Comparison of ENCODE assay signal across 21 cellular contexts in genomic region chr10:49185213-49185612, GRCh38. TPM values are rescaled to one million over a fixed set of nuclear protein-coding genes. Genes with fewer than 3 reads are reported as not detected.
DNase-seq lines count a peak whose midpoint lies in the region; ATAC-seq and TF ChIP-seq lines count a peak whose summit lies in the region.
"Had no signal": no experiment of that assay in that cellular context is flagged by ENCODE, and none has a peak within 500 bp of the region (broad histone marks: within the 10 kb centered on the region; RNA-seq: fewer than 3 reads in every experiment).

No MANE protein-coding gene starts in this region.

- no peak for TF ChIP-seq CTCF in heart left ventricle (IDR thresholded peaks at IDR 0.05)
- no peak for TF ChIP-seq CTCF in type B pancreatic cell (conservative IDR thresholded peaks at IDR 0.05)

- peak overlapping the region; percentile 82 for H3K4me3 Mint-ChIP-seq in T-helper 17 cell
- H3K4me3 Mint-ChIP-seq in type B pancreatic cell, result no peak overlapping the region
- H3K4me3 Mint-ChIP-seq: brain, neural progenitor cell had no signal

- H3K4me1 ChIP-seq in heart left ventricle, result peaks cover 0 to 93% (median 48%) of the 10 kb centered on the region in 12 donors
- H3K4me1 ChIP-seq in effector memory CD4-positive, alpha-beta T cell (ENCODE audit: control insufficient read depth, insufficient read depth, low read length, poor library complexity, severe bottlenecking), result peaks cover 26% of the 10 kb centered on the region
- H3K4me1 ChIP-seq: Caco-2 had no signal

- H3K36me3 ChIP-seq in heart left ventricle, result no peaks in the 10 kb centered on the region
- no peaks in the 10 kb centered on the region for H3K36me3 ChIP-seq in effector memory CD4-positive, alpha-beta T cell (ENCODE audit: control insufficient read depth, insufficient read depth, low read length)
- H3K36me3 ChIP-seq: neural progenitor cell, upper lobe of left lung had no signal

- H3K27ac Mint-ChIP-seq in T-helper 17 cell (peak overlapping the region; percentile 97), type B pancreatic cell (no peak overlapping the region)
- H3K27ac Mint-ChIP-seq: brain, neural progenitor cell had no signal

- peak overlapping the region in 7 of 12 donors; percentile 10 to 35 (median 20) for H3K4me3 ChIP-seq in heart left ventricle
- H3K4me3 ChIP-seq in effector memory CD4-positive, alpha-beta T cell (ENCODE audit: insufficient read depth, low read depth, low read length, poor library complexity, severe bottlenecking), result no peak overlapping the region
- H3K4me3 ChIP-seq: neural progenitor cell, psoas muscle, SK-N-MC, upper lobe of left lung had no signal

- no peaks in the 10 kb centered on the region for H3K27me3 ChIP-seq in heart left ventricle
- H3K27me3 ChIP-seq in effector memory CD4-positive, alpha-beta T cell (replicated peaks; ENCODE audit: control insufficient read depth, insufficient read depth, low read length, poor library complexity, severe bottlenecking), result no peaks in the 10 kb centered on the region
- H3K27me3 ChIP-seq: neural progenitor cell, upper lobe of left lung had no signal

- WGBS in heart left ventricle, 4 donors, result 81 to 87% (median 84%) methylated on average over 3 of the region's 3 CpGs

- no peaks in the 10 kb centered on the region for H3K9me3 ChIP-seq in heart left ventricle
- H3K9me3 ChIP-seq in T-helper 17 cell (ENCODE audit: control insufficient read depth, low read length, poor library complexity, severe bottlenecking), result no peaks in the 10 kb centered on the region
- H3K9me3 ChIP-seq in effector memory CD4-positive, alpha-beta T cell (ENCODE audit: control insufficient read depth, low read length), result no peaks in the 10 kb centered on the region
- H3K9me3 ChIP-seq: Caco-2, psoas muscle, upper lobe of left lung had no signal

- H3K27ac ChIP-seq in heart left ventricle, result peak overlapping the region in 4 of 12 donors; percentile 4 to 70 (median 31)
- H3K27ac ChIP-seq in effector memory CD4-positive, alpha-beta T cell (ENCODE audit: insufficient read depth, low read length, poor library complexity, severe bottlenecking), result peak overlapping the region; percentile 47
- H3K27ac ChIP-seq: neural progenitor cell, psoas muscle, SK-N-MC had no signal

- no peak for TF ChIP-seq POLR2A in heart left ventricle (IDR thresholded peaks at IDR 0.05)

- H3K27me3 Mint-ChIP-seq in T-helper 17 cell (no peaks in the 10 kb centered on the region), type B pancreatic cell (peaks cover 3% of the 10 kb centered on the region)
- H3K27me3 Mint-ChIP-seq: brain had no signal

- ATAC-seq in heart left ventricle, result no peak
- ATAC-seq in left cardiac atrium, result no peak
- ATAC-seq in T-helper 17 cell, result no peak
- ATAC-seq in HG03159 (IDR thresholded peaks at IDR 0.05; ENCODE audit: unreplicated experiment), result no peak
- no peak for ATAC-seq in HG03457 (IDR thresholded peaks at IDR 0.05; ENCODE audit: unreplicated experiment)
- ATAC-seq: left lobe of liver, psoas muscle had no signal

- H3K36me3 Mint-ChIP-seq in T-helper 17 cell (ENCODE audit: low read depth) (peaks cover 4% of the 10 kb centered on the region), type B pancreatic cell (no peaks in the 10 kb centered on the region)
- H3K36me3 Mint-ChIP-seq: brain, neural progenitor cell had no signal

- intact Hi-C loops in heart left ventricle (cut with DNase I), result loop anchor here in 4 of 10 donors (5.0 to 10.0 kb wide), 3 partner anchors 60 to 112 kb away; partner anchors contain the start of gene C10orf71 (in 2 of the 4)
- intact Hi-C loops in left cardiac atrium (cut with DNase I), result no loop called here

- DNase-seq in heart left ventricle (no peak), left cardiac atrium (no peak), T-helper 17 cell (no peak), type B pancreatic cell (ENCODE audit: extremely low spot score, unreplicated experiment) (peak; percentile 25)
- no peak for DNase-seq in effector memory CD4-positive, alpha-beta T cell
- DNase-seq: Caco-2, EL, HCEC 1CT, NCI-H1105 treated with DMSO at 0.1 percent for 48 hours, NCI-H526, psoas muscle, small intestine, upper lobe of left lung had no signal

- H3K9me3 Mint-ChIP-seq in type B pancreatic cell, result no peaks in the 10 kb centered on the region
- H3K9me3 Mint-ChIP-seq: brain, neural progenitor cell had no signal

- H3K4me1 Mint-ChIP-seq in T-helper 17 cell, result peaks cover 67% of the 10 kb centered on the region
- no peaks in the 10 kb centered on the region for H3K4me1 Mint-ChIP-seq in type B pancreatic cell (ENCODE audit: unreplicated experiment)

RNA-seq across cellular contexts. Expression of gene TMEM273, which starts 3.0 kb away (rescaled TPM):
- total RNA-seq in heart left ventricle, result 10 to 100 TPM in 8 of 9 donors, 1 to 10 TPM in 1; 7.9 to 38.7 (median 16.5) TPM
- 10 to 100 TPM; 17.2 to 19.5 TPM for polyA plus RNA-seq in heart left ventricle
- total RNA-seq in left cardiac atrium, result 10 to 100 TPM; 14.6 to 29.5 TPM
- 10 to 100 TPM; 11.3 to 39.6 TPM for total RNA-seq in T-helper 17 cell
- not detected in 2 replicates for total RNA-seq in type B pancreatic cell (ENCODE audit: low replicate concordance)
- total RNA-seq: Caco-2, RPMI7951 had no signal

RNA-seq across cellular contexts. Expression of gene FAM170B, which starts 51.4 kb away (rescaled TPM):
- total RNA-seq in heart left ventricle (not detected), left cardiac atrium (not detected), T-helper 17 cell (not detected), type B pancreatic cell (ENCODE audit: low replicate concordance) (not detected in 2 replicates)
- not detected for polyA plus RNA-seq in heart left ventricle
- total RNA-seq: Caco-2, left lobe of liver, mononuclear cell, psoas muscle, RPMI7951 had no signal
- polyA plus RNA-seq: small intestine had no signal
